In genomic region chr3:194633349-194634004, GRCh38 we compare ENCODE assay signal across 8 cellular contexts. TPM values are rescaled to one million over a fixed set of nuclear protein-coding genes. Genes with fewer than 3 reads are reported as not detected.
DNase-seq lines count a peak whose midpoint lies in the region; ATAC-seq and TF ChIP-seq lines count a peak whose summit lies in the region.

TSS of gene TMEM44 (minus strand) at chr3:194633419. CDS start at chr3:194633215, 204 bp downstream.

- H3K27ac Mint-ChIP-seq in activated B cell treated with CpG ODN at 0.5 μM for 24 hours, result peak within 1 kb of the TSS; percentile 46

- CTCF ChIA-PET in activated B cell treated with CpG ODN at 0.5 μM for 24 hours (lab: Charles Lee), result interaction anchor here (0.6 to 1.6 kb wide), 4 partner anchors 8 to 1217 kb away, joined by 3 to 8 read pairs (median 4); no protein-coding TSS in a partner anchor

- H3K4me1 Mint-ChIP-seq in activated B cell treated with CpG ODN at 0.5 μM for 24 hours, result peaks cover 11% of the 10 kb centered on the region

- POLR2A ChIA-PET in activated B cell treated with CpG ODN at 0.5 μM for 24 hours (lab: Charles Lee), result interaction anchor here (0.6 to 1.2 kb wide), 3 partner anchors 39 to 168 kb away, joined by 3 read pairs; partner anchors contain the start of gene LSG1

- DNase-seq in AG08396 (ENCODE audit: low spot score) (peak; percentile 94), NCI-H2196 treated with DMSO at 0.1 percent for 48 hours (lab: John Stamatoyannopoulos, UW; ENCODE audit: unreplicated experiment) (peak; percentile 95), activated B cell treated with CpG ODN at 0.5 μM for 24 hours (peak; percentile 75), choroid plexus epithelial cell (ENCODE audit: low read depth) (peak; percentile 73), kidney tubule cell (ENCODE audit: low spot score) (peak; percentile 91)
- peak; percentile 19 for DNase-seq in stimulated activated CD4-positive, alpha-beta T cell treated with anti-CD3 and anti-CD28 coated beads, Interleukin-2, amount 100 ng/mL, for 4 hours (ENCODE audit: low read depth)

- peak within 1 kb of the TSS; percentile 86 for H3K4me3 Mint-ChIP-seq in activated B cell treated with CpG ODN at 0.5 μM for 24 hours

- no peaks in the 10 kb centered on the region for H3K27me3 Mint-ChIP-seq in activated B cell treated with CpG ODN at 0.5 μM for 24 hours

- H3K36me3 Mint-ChIP-seq in activated B cell treated with CpG ODN at 0.5 μM for 24 hours (ENCODE audit: low read depth), result no peaks in the 10 kb centered on the region

- TF ChIP-seq CTCF in activated B cell treated with CpG ODN at 0.5 μM for 24 hours (IDR thresholded peaks at IDR 0.05) (no peak), choroid plexus epithelial cell (conservative IDR thresholded peaks at IDR 0.05; ENCODE audit: low read depth, low read length) (peak; percentile 39)

- H3K4me3 ChIP-seq in choroid plexus epithelial cell (ENCODE audit: low read depth, low read length), result peak within 1 kb of the TSS; percentile 81

- H3K9me3 Mint-ChIP-seq in activated B cell treated with CpG ODN at 0.5 μM for 24 hours, result no peaks in the 10 kb centered on the region

- intact Hi-C loops in activated B cell treated with CpG ODN at 0.5 μM for 24 hours (cut with micrococcal nuclease), result loop anchor here (1.0 kb wide), 1 partner anchor 39 kb away; the partner anchor contains the start of gene LSG1

- ATAC-seq in GM18907 (IDR thresholded peaks at IDR 0.05; ENCODE audit: unreplicated experiment) (peak; percentile 81), HG03108 (IDR thresholded peaks at IDR 0.05; ENCODE audit: unreplicated experiment) (peak; percentile 76), activated B cell treated with CpG ODN at 0.5 μM for 24 hours (ENCODE audit: low read depth) (peak; percentile 85)

RNA-seq across cellular contexts. Expression of gene TMEM44, which starts in this region (rescaled TPM):
- 3.3 and 3.5 TPM in 2 replicates for total RNA-seq in activated B cell treated with CpG ODN at 0.5 μM for 24 hours

Comparison
In these comparisons a context has a peak if more than half of its experiments do, and no peak if none do; other contexts are left out.
1. Peak in every context shown above with its lines: DNase-seq, ATAC-seq and H3K4me3 ChIP-seq.
2. DNase-seq: peak in every context shown above with its lines; median percentile 95 in NCI-H2196 treated with DMSO at 0.1 percent for 48 hours; 94 in AG08396; 91 in kidney tubule cell; 75 in activated B cell treated with CpG ODN at 0.5 μM for 24 hours; 73 in choroid plexus epithelial cell; 19 in stimulated activated CD4-positive, alpha-beta T cell treated with anti-CD3 and anti-CD28 coated beads, Interleukin-2, amount 100 ng/mL, for 4 hours.